In genomic region chr4:155208258-155209054, GRCh38 we compare ENCODE assay signal across 12 cellular contexts. TPM values are rescaled to one million over a fixed set of nuclear protein-coding genes. Genes with fewer than 3 reads are reported as not detected.
DNase-seq lines count a peak whose midpoint lies in the region; ATAC-seq and TF ChIP-seq lines count a peak whose summit lies in the region.
"Had no signal": no experiment of that assay in that cellular context is flagged by ENCODE, and none has a peak within 500 bp of the region (broad histone marks: within the 10 kb centered on the region; RNA-seq: fewer than 3 reads in every experiment).

NPY2R (plus strand) TSS chr4:155208636; CDS start chr4:155213940, 5,304 bp downstream.

- ATAC-seq in GM23338 = peak; percentile 76
- ATAC-seq: natural killer cell treated with Interleukin-12 subunit alpha and Interleukin-12 subunit beta and Interleukin-15 and Interleukin-18, amount 100 ng/mL, for 72 hours had no signal

- H3K79me2 ChIP-seq in GM23338 (replicated peaks; ENCODE audit: insufficient read depth) = no peaks in the 10 kb centered on the region

- H3K27me3 Mint-ChIP-seq in GM23338 (ENCODE audit: insufficient read depth, low read depth, poor library complexity) = peaks cover 32% of the 10 kb centered on the region

- peaks cover 49% of the 10 kb centered on the region for H3K27me3 ChIP-seq in GM23338 (ENCODE audit: insufficient read depth)

- H3K4me3 ChIP-seq in GM23338 (peak within 1 kb of the TSS; percentile 72), astrocyte of the spinal cord (ENCODE audit: low read depth, low read length) (peak within 1 kb of the TSS; percentile 37), skeletal muscle cell (ENCODE audit: low read depth, low read length) (peak within 1 kb of the TSS; percentile 39)

- no peaks in the 10 kb centered on the region for H4K20me1 ChIP-seq in GM23338 (replicated peaks; ENCODE audit: insufficient read depth)

- H3K4me3 Mint-ChIP-seq in GM23338 = peak within 1 kb of the TSS; percentile 83
- H3K4me3 Mint-ChIP-seq: natural killer cell treated with Interleukin-12 subunit alpha and Interleukin-12 subunit beta and Interleukin-15 and Interleukin-18, amount 100 ng/mL, for 72 hours had no signal

- DNase-seq in GM23338 (ENCODE audit: low spot score) = peak; percentile 67
- DNase-seq in astrocyte of the spinal cord (ENCODE audit: low read depth, low spot score) = no peak
- peak; percentile 77 for DNase-seq in islet precursor cell
- DNase-seq in skeletal muscle cell (ENCODE audit: low read depth) = no peak
- no peak for DNase-seq in DMS 273 (lab: John Stamatoyannopoulos, UW; ENCODE audit: unreplicated experiment)
- no peak for DNase-seq in 8988T
- DNase-seq in kidney tubule cell (ENCODE audit: low spot score) = no peak
- DNase-seq in ACHN = no peak
- DNase-seq: activated gamma-delta T cell, DMS79 treated with DMSO at 0.1 percent for 48 hours, erythroblast had no signal

- no peaks in the 10 kb centered on the region for H3K36me3 ChIP-seq in GM23338 (ENCODE audit: insufficient read depth)

- no peak within 1 kb of the TSS for H3K27ac Mint-ChIP-seq in GM23338
- H3K27ac Mint-ChIP-seq: natural killer cell treated with Interleukin-12 subunit alpha and Interleukin-12 subunit beta and Interleukin-15 and Interleukin-18, amount 100 ng/mL, for 72 hours had no signal

- peak within 1 kb of the TSS; percentile 86 for H3K4me2 ChIP-seq in GM23338

- H2AFZ ChIP-seq in GM23338 = peak within 1 kb of the TSS; percentile 94

- H3K4me1 Mint-ChIP-seq in GM23338 = peaks cover 39% of the 10 kb centered on the region

- no peaks in the 10 kb centered on the region for H3F3A ChIP-seq in GM23338 (replicated peaks; ENCODE audit: low read depth)

- H3K4me1 ChIP-seq in GM23338 (ENCODE audit: insufficient read depth) = peaks cover 27% of the 10 kb centered on the region

- TF ChIP-seq CTCF in GM23338 (conservative IDR thresholded peaks at IDR 0.05; ENCODE audit: low read depth in 2 of 2) = peak; percentile 54 to 65
- TF ChIP-seq CTCF in astrocyte of the spinal cord (IDR thresholded peaks at IDR 0.05; ENCODE audit: low read depth, low read length) = peak; percentile 11

- no peaks in the 10 kb centered on the region for H3K9me3 Mint-ChIP-seq in GM23338

- H3K27ac ChIP-seq in GM23338 (ENCODE audit: low read depth) = no peak within 1 kb of the TSS

- H3K36me3 Mint-ChIP-seq in GM23338 (ENCODE audit: low read depth) = no peaks in the 10 kb centered on the region

- H3K9me2 ChIP-seq in GM23338 (ENCODE audit: insufficient read depth) = no peaks in the 10 kb centered on the region

- in situ Hi-C loops in astrocyte of the spinal cord (cut with HindIII; ENCODE audit: low sequenced_read_pairs) = no loop called here
- in situ Hi-C loops in ACHN (cut with HindIII; ENCODE audit: low pct_ligation_motif_present, low pct_unique_long_range_greater_than_20kb, low sequenced_read_pairs) = no loop called here

TF ChIP-seq in GM23338, 12 proteins besides CTCF, POLR2A, EP300 and RAD21:
- TF ChIP-seq CREB1 (CRISPR knock-in tag; IDR thresholded peaks at IDR 0.05; ENCODE audit: low read depth) (no peak), EZH2 (IDR thresholded peaks at IDR 0.05; ENCODE audit: low read depth, unreplicated experiment) (peak; percentile 47)
TF ChIP-seq in GM23338: peak in this region for 1.

RNA-seq across cellular contexts. Expression of gene NPY2R, which starts in this region (rescaled TPM):
- 0.47 and 0.59 TPM in 2 replicates for total RNA-seq in GM23338 (2014; rRNA removed; shearing (Covaris generic))
- polyA plus RNA-seq in GM23338 (2016; fragmentation: Nextera tagmentation; extraction: Ambion mirVana) = 0.16 and 0.26 TPM in 2 replicates
- total RNA-seq: natural killer cell treated with Interleukin-12 subunit alpha and Interleukin-12 subunit beta and Interleukin-15 and Interleukin-18, amount 100 ng/mL, for 72 hours had no signal

Comparison
In these comparisons a context has a peak if more than half of its experiments do, and no peak if none do; other contexts are left out.
1. Peak in DNase-seq, ATAC-seq, H3K4me3 ChIP-seq and H3K4me2 ChIP-seq in GM23338; RNA of the gene not detected or under 1 TPM.